In the genomic region with DNA sequence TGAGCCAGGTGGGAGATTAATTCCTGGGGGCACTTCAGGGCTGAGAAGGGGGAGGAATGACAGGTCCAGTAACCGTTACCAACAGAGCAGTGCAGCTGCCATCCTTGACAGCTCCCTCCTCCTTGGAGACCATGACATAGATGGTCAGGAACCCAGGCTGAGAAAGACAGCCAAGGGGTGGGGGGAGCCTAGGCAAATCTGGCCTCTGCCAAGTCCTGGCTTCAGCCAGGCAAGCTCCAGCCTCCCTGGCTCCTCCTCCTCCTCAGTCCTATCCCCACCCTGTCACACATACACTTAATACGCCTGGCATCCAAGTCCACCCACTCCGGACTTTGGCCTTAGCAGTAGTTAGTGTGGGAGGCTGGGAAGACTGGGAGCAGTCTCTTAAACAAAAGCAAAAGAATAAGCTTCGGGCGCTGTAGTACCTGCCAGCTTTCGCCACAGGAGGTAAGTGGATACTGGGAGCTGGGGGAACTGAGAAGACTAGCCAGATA, we compare ENCODE assay signal across 8 cellular contexts.
A peak's percentile ranks its signal among the peaks of the same experiment; 100 is the strongest.
DNase-seq lines count a peak whose midpoint lies in the region; ATAC-seq and TF ChIP-seq lines count a peak whose summit lies in the region.

A gene with protein sequence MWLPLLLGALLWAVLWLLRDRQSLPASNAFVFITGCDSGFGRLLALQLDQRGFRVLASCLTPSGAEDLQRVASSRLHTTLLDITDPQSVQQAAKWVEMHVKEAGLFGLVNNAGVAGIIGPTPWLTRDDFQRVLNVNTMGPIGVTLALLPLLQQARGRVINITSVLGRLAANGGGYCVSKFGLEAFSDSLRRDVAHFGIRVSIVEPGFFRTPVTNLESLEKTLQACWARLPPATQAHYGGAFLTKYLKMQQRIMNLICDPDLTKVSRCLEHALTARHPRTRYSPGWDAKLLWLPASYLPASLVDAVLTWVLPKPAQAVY (plus strand): TSS at position 323 of the 494 bp plus-strand sequence. CDS start 792 bp downstream, outside the sequence.

- H3K4me3 ChIP-seq in AG09309 (ENCODE audit: control insufficient read depth, low read depth, low read length) (peak within 1 kb of the TSS; percentile 5; the same call in 1 of the 2 replicates), neutrophil (ENCODE audit: low read depth in 1 of 2, low read length in 1 of 2) (no peak within 1 kb of the TSS)

- no peaks in the 10 kb centered on the region for H3K27me3 ChIP-seq in neutrophil

- peaks cover 63 to 66% of the 10 kb centered on the region in 2 experiments for H3K4me1 ChIP-seq in neutrophil (ENCODE audit: control insufficient read depth in 1 of 2, insufficient read depth in 1 of 2, low read depth in 1 of 2, low read length in 1 of 2)

- ATAC-seq in HG03520 (IDR thresholded peaks at IDR 0.05; ENCODE audit: unreplicated experiment), result no peak
- no peak for ATAC-seq in HG02981 (IDR thresholded peaks at IDR 0.05; ENCODE audit: unreplicated experiment)

- TF ChIP-seq CTCF in AG09309 (IDR thresholded peaks at IDR 0.05; ENCODE audit: control insufficient read depth, insufficient read depth, low read depth, low read length, missing control alignments) (no peak), neutrophil (IDR thresholded peaks at IDR 0.05) (no peak)

- no peaks in the 10 kb centered on the region for H3K9me3 ChIP-seq in neutrophil

- H3K27ac ChIP-seq in neutrophil, result peak within 1 kb of the TSS; percentile 55

- DNase-seq in AG09309 (ENCODE audit: low read depth) (peak; percentile 70), NCI-H524 treated with DMSO at 0.1 percent for 48 hours (lab: John Stamatoyannopoulos, UW) (peak; percentile 90), fibroblast of peridontal ligament (ENCODE audit: extremely low read depth) (peak; percentile 94), GM19240 (ENCODE audit: insufficient read length, low spot score) (no peak), 8988T (no peak)

- H3K36me3 ChIP-seq in neutrophil, result peaks cover 68% of the 10 kb centered on the region

Comparison
In these comparisons a context has a peak if more than half of its experiments do, and no peak if none do; other contexts are left out.
1. DNase-seq: peak in AG09309 (single experiment), NCI-H524 treated with DMSO at 0.1 percent for 48 hours (single experiment) and fibroblast of peridontal ligament (single experiment); none in GM19240 (single experiment) and 8988T (single experiment).